Comparison of ENCODE assay signal across 8 cellular contexts in genomic region chr1:154628122-154628405, GRCh38. TPM values are rescaled to one million over a fixed set of nuclear protein-coding genes. Genes with fewer than 3 reads are reported as not detected.
DNase-seq lines count a peak whose midpoint lies in the region; ATAC-seq and TF ChIP-seq lines count a peak whose summit lies in the region.

No MANE protein-coding gene starts in this region.

- no peak for TF ChIP-seq POLR2A in vagina (IDR thresholded peaks at IDR 0.05)

- TF ChIP-seq CTCF in C4-2B (conservative IDR thresholded peaks at IDR 0.05) (no peak), brain microvascular endothelial cell (IDR thresholded peaks at IDR 0.05; ENCODE audit: low read depth, low read length, missing control alignments) (no peak), lower lobe of right lung (IDR thresholded peaks at IDR 0.05) (no peak), vagina (IDR thresholded peaks at IDR 0.05) (no peak)

- in situ Hi-C loops in brain microvascular endothelial cell (cut with HindIII; ENCODE audit: low pct_ligation_motif_present, low sequenced_read_pairs) = no loop called here

- no peaks in the 10 kb centered on the region for H3K36me3 ChIP-seq in brain microvascular endothelial cell (replicated peaks)
- H3K36me3 ChIP-seq in lower lobe of right lung = peaks cover 12% of the 10 kb centered on the region
- H3K36me3 ChIP-seq in vagina = no peaks in the 10 kb centered on the region

- peak overlapping the region; percentile 78 for H3K27ac ChIP-seq in C4-2B
- H3K27ac ChIP-seq in brain microvascular endothelial cell = peak overlapping the region; percentile 89
- peak overlapping the region; percentile 95 for H3K27ac ChIP-seq in lower lobe of right lung
- peak overlapping the region; percentile 85 for H3K27ac ChIP-seq in vagina

- DNase-seq in brain microvascular endothelial cell (no peak), lower lobe of right lung (no peak), vagina (ENCODE audit: extremely low spot score in 2 of 2) (no peak), NCI-H2227 (lab: John Stamatoyannopoulos, UW; ENCODE audit: unreplicated experiment) (no peak), NCI-H1436 treated with DMSO at 0.1 percent for 48 hours (lab: John Stamatoyannopoulos, UW) (no peak)
- no peak for DNase-seq in stimulated activated CD8-positive, alpha-beta memory T cell treated with anti-CD3 and anti-CD28 coated beads, Interleukin-4, amount 100 ng/mL, for 48 hours

- H3K9me3 ChIP-seq in lower lobe of right lung = no peaks in the 10 kb centered on the region
- no peaks in the 10 kb centered on the region for H3K9me3 ChIP-seq in vagina

- peaks cover 24% of the 10 kb centered on the region for H3K4me1 ChIP-seq in lower lobe of right lung
- H3K4me1 ChIP-seq in vagina = peaks cover 14% of the 10 kb centered on the region

- intact Hi-C loops in lower lobe of right lung (cut with DNase I) (no loop called here), vagina (cut with DNase I) (no loop called here)

- H3K27me3 ChIP-seq in brain microvascular endothelial cell (replicated peaks) (no peaks in the 10 kb centered on the region), lower lobe of right lung (ENCODE audit: low read depth) (peaks cover 7% of the 10 kb centered on the region), vagina (no peaks in the 10 kb centered on the region)

- H3K4me3 ChIP-seq in brain microvascular endothelial cell (ENCODE audit: low read depth, low read length) = peak overlapping the region; percentile 96
- peak overlapping the region; percentile 96 for H3K4me3 ChIP-seq in lower lobe of right lung
- H3K4me3 ChIP-seq in vagina = peak overlapping the region; percentile 92 to 94

- peak; percentile 16 for ATAC-seq in HG03354 (IDR thresholded peaks at IDR 0.05; ENCODE audit: poor library complexity, severe bottlenecking, unreplicated experiment)
- ATAC-seq in lower lobe of right lung = peak; percentile 33 to 55

RNA-seq across cellular contexts. Expression of gene ADAR, which starts 20.1 kb away (rescaled TPM):
- total RNA-seq in lower lobe of right lung (202 TPM), vagina (92.1 TPM)
